Comparison of ENCODE assay signal across 8 cellular contexts in the genomic region with DNA sequence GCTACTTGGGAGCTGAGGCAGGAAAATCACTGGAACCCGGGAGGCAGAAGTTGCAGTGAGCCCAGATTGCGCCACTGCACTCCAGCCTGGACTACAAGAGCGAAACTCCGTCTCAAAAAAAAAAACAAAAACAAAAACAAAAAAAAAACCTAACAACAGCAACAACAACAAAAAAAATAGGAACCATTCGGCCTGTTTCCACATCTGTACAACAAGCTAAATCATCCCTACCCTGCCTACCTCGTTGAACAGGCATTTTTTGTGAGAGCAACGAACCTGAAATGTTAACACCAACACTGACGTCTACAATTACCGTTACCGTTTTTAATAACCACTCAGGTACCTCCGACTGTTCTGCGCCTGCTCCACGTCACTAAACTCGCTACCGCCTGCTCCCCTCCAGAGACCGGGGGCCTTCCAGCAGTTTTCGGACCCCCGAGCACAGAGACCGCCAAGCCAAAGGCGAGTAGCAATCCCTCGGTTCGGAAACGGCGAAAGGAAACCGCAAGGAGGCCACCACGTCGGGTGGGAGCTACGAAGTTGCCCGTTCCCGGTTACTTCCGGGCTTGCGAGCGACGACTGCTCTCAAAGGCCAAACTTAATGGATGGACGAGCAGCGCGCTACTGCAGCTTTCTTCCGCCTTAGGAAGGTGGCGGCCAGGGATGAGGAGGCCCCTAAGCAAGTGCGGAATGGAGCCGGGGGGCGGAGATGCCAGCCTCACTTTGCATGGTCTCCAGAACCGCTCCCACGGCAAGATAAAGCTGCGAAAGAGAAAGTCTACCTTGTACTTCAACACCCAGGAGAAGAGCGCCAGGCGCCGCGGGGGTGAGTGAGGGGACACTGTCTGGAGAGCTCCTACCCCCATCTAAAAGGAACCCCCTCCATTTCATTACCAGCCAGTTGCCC. TPM values are rescaled to one million over a fixed set of nuclear protein-coding genes. Genes with fewer than 3 reads are reported as not detected.
DNase-seq lines count a peak whose midpoint lies in the region; ATAC-seq and TF ChIP-seq lines count a peak whose summit lies in the region.

A gene (plus strand): TSS at position 635 of the 907 bp plus-strand sequence. CDS start 29 bp downstream, at position 664.
A gene with protein sequence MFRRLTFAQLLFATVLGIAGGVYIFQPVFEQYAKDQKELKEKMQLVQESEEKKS (minus strand): TSS at position 536 of the 907 bp plus-strand sequence. CDS start 1,331 bp downstream, outside the sequence.

- peaks cover 0 to 25% (median 8%) of the 10 kb centered on the region in 4 donors for H3K4me1 ChIP-seq in Peyer's patch
- peaks cover 5 to 28% of the 10 kb centered on the region in 2 donors for H3K4me1 ChIP-seq in naive thymus-derived CD4-positive, alpha-beta T cell (ENCODE audit: control insufficient read depth in 2 of 2, insufficient read depth in 2 of 2, low read length in 2 of 2)

- no peaks in the 10 kb centered on the region for H3K9me3 ChIP-seq in Peyer's patch
- no peaks in the 10 kb centered on the region for H3K9me3 ChIP-seq in naive thymus-derived CD4-positive, alpha-beta T cell (ENCODE audit: control insufficient read depth in 2 of 3, low read length in 3 of 3)

- H3K27ac Mint-ChIP-seq in activated T-cell treated with anti-CD3 and anti-CD28 coated beads, Interleukin-2, amount 50 U/mL, for 72 hours: peak within 1 kb of the TSS; percentile 100
- peak within 1 kb of the TSS; percentile 99 to 100 (median 100) for H3K27ac Mint-ChIP-seq in naive thymus-derived CD4-positive, alpha-beta T cell
- H3K27ac Mint-ChIP-seq in stimulated activated memory B cell treated with anti-CD40 and anti-IgM and Interleukin-4, amounts not matched to agents 10 μg/mL and 1 μg/mL and 100 μg/mL, for 72 hours: peak within 1 kb of the TSS; percentile 100

- H3K4me3 Mint-ChIP-seq in activated T-cell treated with anti-CD3 and anti-CD28 coated beads, Interleukin-2, amount 50 U/mL, for 72 hours: peak within 1 kb of the TSS; percentile 96 to 100
- H3K4me3 Mint-ChIP-seq in naive thymus-derived CD4-positive, alpha-beta T cell: peak within 1 kb of the TSS; percentile 98 to 99 (median 98)
- H3K4me3 Mint-ChIP-seq in stimulated activated memory B cell treated with anti-CD40 and anti-IgM and Interleukin-4, amounts not matched to agents 10 μg/mL and 1 μg/mL and 100 μg/mL, for 72 hours: peak within 1 kb of the TSS; percentile 95

- TF ChIP-seq CTCF in Peyer's patch (IDR thresholded peaks at IDR 0.05): peak in 3 of 6 experiments; percentile 17 to 39 (median 31)

- DNase-seq in DMS79 treated with DMSO at 0.1 percent for 48 hours (lab: John Stamatoyannopoulos, UW) (peak; percentile 63), KG1 (lab: John Stamatoyannopoulos, UW) (peak; percentile 70), Peyer's patch (peak; percentile 82 to 93 (median 88)), fibroblast of gingiva (ENCODE audit: low read depth) (peak; percentile 92)
- peak; percentile 81 for DNase-seq in activated T-cell treated with anti-CD3 and anti-CD28 coated beads, Interleukin-2, amount 50 U/mL, for 72 hours
- DNase-seq in naive thymus-derived CD4-positive, alpha-beta T cell: peak; percentile 73 to 88 (median 84)

- H3K27ac ChIP-seq in Peyer's patch: peak within 1 kb of the TSS; percentile 82 to 94 (median 92)
- H3K27ac ChIP-seq in naive thymus-derived CD4-positive, alpha-beta T cell (ENCODE audit: low read depth, low read length): peak within 1 kb of the TSS; percentile 98

- TF ChIP-seq POLR2A in Peyer's patch (IDR thresholded peaks at IDR 0.05): peak; percentile 65 to 69

- peaks cover 7 to 19% of the 10 kb centered on the region in 2 donors for H3K36me3 Mint-ChIP-seq in activated T-cell treated with anti-CD3 and anti-CD28 coated beads, Interleukin-2, amount 50 U/mL, for 72 hours (ENCODE audit: insufficient read depth in 2 of 2)
- peaks cover 5 to 30% (median 27%) of the 10 kb centered on the region in 5 donors for H3K36me3 Mint-ChIP-seq in naive thymus-derived CD4-positive, alpha-beta T cell
- peaks cover 15% of the 10 kb centered on the region for H3K36me3 Mint-ChIP-seq in stimulated activated memory B cell treated with anti-CD40 and anti-IgM and Interleukin-4, amounts not matched to agents 10 μg/mL and 1 μg/mL and 100 μg/mL, for 72 hours

- peaks cover 50% of the 10 kb centered on the region for H3K4me1 Mint-ChIP-seq in activated T-cell treated with anti-CD3 and anti-CD28 coated beads, Interleukin-2, amount 50 U/mL, for 72 hours (ENCODE audit: low read depth)
- H3K4me1 Mint-ChIP-seq in naive thymus-derived CD4-positive, alpha-beta T cell: peaks cover 41 to 86% (median 76%) of the 10 kb centered on the region in 7 donors
- peaks cover 64% of the 10 kb centered on the region for H3K4me1 Mint-ChIP-seq in stimulated activated memory B cell treated with anti-CD40 and anti-IgM and Interleukin-4, amounts not matched to agents 10 μg/mL and 1 μg/mL and 100 μg/mL, for 72 hours

- no peaks in the 10 kb centered on the region for H3K9me3 Mint-ChIP-seq in activated T-cell treated with anti-CD3 and anti-CD28 coated beads, Interleukin-2, amount 50 U/mL, for 72 hours
- peaks cover 0 to 7% (median 0%) of the 10 kb centered on the region in 11 donors for H3K9me3 Mint-ChIP-seq in naive thymus-derived CD4-positive, alpha-beta T cell
- no peaks in the 10 kb centered on the region for H3K9me3 Mint-ChIP-seq in stimulated activated memory B cell treated with anti-CD40 and anti-IgM and Interleukin-4, amounts not matched to agents 10 μg/mL and 1 μg/mL and 100 μg/mL, for 72 hours

- H3K36me3 ChIP-seq in Peyer's patch: peaks cover 0 to under 1% (median 0%) of the 10 kb centered on the region in 3 donors
- no peaks in the 10 kb centered on the region for H3K36me3 ChIP-seq in naive thymus-derived CD4-positive, alpha-beta T cell (ENCODE audit: control insufficient read depth in 2 of 3, insufficient read depth in 3 of 3, low read length in 3 of 3)

- POLR2A ChIA-PET in naive thymus-derived CD4-positive, alpha-beta T cell (lab: Charles Lee): interaction anchor here (0.6 to 3.4 kb wide), 14 partner anchors 13 to 176 kb away, joined by 3 to 25 read pairs (median 4); a partner anchor contains a TSS

- ATAC-seq in GM21737 (IDR thresholded peaks at IDR 0.05; ENCODE audit: unreplicated experiment): peak; percentile 92
- peak; percentile 94 to 98 for ATAC-seq in activated T-cell treated with anti-CD3 and anti-CD28 coated beads, Interleukin-2, amount 50 U/mL, for 72 hours (replicated peaks in 1 of 2)
- ATAC-seq in naive thymus-derived CD4-positive, alpha-beta T cell: peak; percentile 91
- ATAC-seq in stimulated activated memory B cell treated with anti-CD40 and anti-IgM and Interleukin-4, amounts not matched to agents 10 μg/mL and 1 μg/mL and 100 μg/mL, for 72 hours: peak; percentile 96

- H3K4me3 ChIP-seq in Peyer's patch: peak within 1 kb of the TSS; percentile 66 to 99 (median 76)
- peak within 1 kb of the TSS; percentile 95 for H3K4me3 ChIP-seq in naive thymus-derived CD4-positive, alpha-beta T cell (ENCODE audit: low read length)

- intact Hi-C loops in naive thymus-derived CD4-positive, alpha-beta T cell (cut with micrococcal nuclease): loop anchor here (1.0 to 5.0 kb wide), 6 partner anchors 29 to 123 kb away; a partner anchor contains a TSS

- CTCF ChIA-PET in naive thymus-derived CD4-positive, alpha-beta T cell (lab: Charles Lee): interaction anchor here (0.7 to 1.5 kb wide), 7 partner anchors 8 to 122 kb away, joined by 3 to 6 read pairs (median 3); a partner anchor contains a TSS

- no peaks in the 10 kb centered on the region for H3K27me3 Mint-ChIP-seq in activated T-cell treated with anti-CD3 and anti-CD28 coated beads, Interleukin-2, amount 50 U/mL, for 72 hours (ENCODE audit: low read depth)
- no peaks in the 10 kb centered on the region for H3K27me3 Mint-ChIP-seq in naive thymus-derived CD4-positive, alpha-beta T cell
- no peaks in the 10 kb centered on the region for H3K27me3 Mint-ChIP-seq in stimulated activated memory B cell treated with anti-CD40 and anti-IgM and Interleukin-4, amounts not matched to agents 10 μg/mL and 1 μg/mL and 100 μg/mL, for 72 hours

- H3K27me3 ChIP-seq in Peyer's patch: no peaks in the 10 kb centered on the region
- H3K27me3 ChIP-seq in naive thymus-derived CD4-positive, alpha-beta T cell (ENCODE audit: control insufficient read depth in 2 of 2, insufficient read depth in 2 of 2, low read length in 2 of 2): no peaks in the 10 kb centered on the region

RNA-seq across cellular contexts. Expression of the first gene that starts in this region (rescaled TPM):
- 10 to 100 TPM in 3 of 4 donors, 1 to 10 TPM in 1; 3.2 to 34.7 (median 15.4) TPM for total RNA-seq in Peyer's patch
- 10 to 100 TPM; 27.5 to 32.9 TPM for total RNA-seq in activated T-cell treated with anti-CD3 and anti-CD28 coated beads, Interleukin-2, amount 50 U/mL, for 72 hours
- 10 to 100 TPM; 21.4 to 30.2 (median 24.3) TPM for total RNA-seq in naive thymus-derived CD4-positive, alpha-beta T cell
- 10 to 100 TPM; 11.9 to 21.0 TPM for polyA plus RNA-seq in naive thymus-derived CD4-positive, alpha-beta T cell

RNA-seq across cellular contexts. Expression of the second gene that starts in this region (rescaled TPM):
- 10 to 100 TPM in 1 of 4 donors, 1 to 10 TPM in 3; 4.2 to 12.0 (median 7.1) TPM for total RNA-seq in Peyer's patch
- 10 to 100 TPM; 13.0 to 14.5 TPM for total RNA-seq in activated T-cell treated with anti-CD3 and anti-CD28 coated beads, Interleukin-2, amount 50 U/mL, for 72 hours
- 10 to 100 TPM in 4 of 5 experiments, 1 to 10 TPM in 1; 8.8 to 21.3 (median 12.5) TPM for total RNA-seq in naive thymus-derived CD4-positive, alpha-beta T cell
- polyA plus RNA-seq in naive thymus-derived CD4-positive, alpha-beta T cell: 10 to 100 TPM; 30.6 to 49.8 TPM

Comparison
In these comparisons a context has a peak if more than half of its experiments do, and no peak if none do; other contexts are left out.
1. Peak in every context shown above with its lines: DNase-seq, ATAC-seq, H3K4me3 ChIP-seq and H3K27ac ChIP-seq.